ENCODE assay signal across 1 cellular context in the genomic region with DNA sequence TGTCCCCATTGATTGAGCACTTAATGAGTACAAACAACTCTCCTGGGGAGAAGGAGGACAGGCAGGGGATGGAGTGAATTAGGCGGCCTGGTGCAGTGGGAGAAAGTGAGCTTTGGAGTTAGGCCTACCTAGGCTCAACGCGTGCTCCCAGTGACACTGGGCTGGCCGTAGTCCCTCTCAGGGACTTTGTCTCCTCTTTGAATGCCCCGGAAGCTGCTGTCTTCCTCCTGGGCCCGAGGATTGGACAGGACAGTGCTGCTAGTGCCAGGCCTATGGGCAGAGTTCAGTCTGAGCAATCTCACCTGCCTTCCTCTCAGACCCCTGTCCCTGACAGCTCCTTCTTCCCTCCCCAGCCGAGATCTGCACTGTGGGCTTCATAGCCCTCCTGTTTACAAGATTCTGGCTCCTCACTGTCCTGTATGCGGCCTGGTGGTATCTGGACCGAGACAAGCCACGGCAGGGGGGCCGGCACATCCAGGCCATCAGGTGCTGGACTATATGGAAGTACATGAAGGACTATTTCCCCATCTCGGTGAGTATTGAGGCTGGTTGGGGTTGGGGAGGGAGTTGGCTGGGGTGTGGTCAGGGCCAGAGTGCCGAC.
TF ChIP-seq lines count a peak whose summit lies in the region.

No MANE protein-coding gene starts in this region.

TF ChIP-seq in GM12878, 131 proteins besides CTCF, POLR2A, EP300 and RAD21:
- no peak for TF ChIP-seq MYC (IDR thresholded peaks at IDR 0.05; ENCODE audit: insufficient read depth, insufficient read length, insufficient replicate concordance, low read length, severe bottlenecking)
- TF ChIP-seq KAT2A (conservative IDR thresholded peaks at IDR 0.05; ENCODE audit: control insufficient read depth, low read depth, low read length) = no peak
TF ChIP-seq in GM12878: peak in this region for 0.
